Comparison of ENCODE assay signal across 19 cellular contexts in the genomic region with DNA sequence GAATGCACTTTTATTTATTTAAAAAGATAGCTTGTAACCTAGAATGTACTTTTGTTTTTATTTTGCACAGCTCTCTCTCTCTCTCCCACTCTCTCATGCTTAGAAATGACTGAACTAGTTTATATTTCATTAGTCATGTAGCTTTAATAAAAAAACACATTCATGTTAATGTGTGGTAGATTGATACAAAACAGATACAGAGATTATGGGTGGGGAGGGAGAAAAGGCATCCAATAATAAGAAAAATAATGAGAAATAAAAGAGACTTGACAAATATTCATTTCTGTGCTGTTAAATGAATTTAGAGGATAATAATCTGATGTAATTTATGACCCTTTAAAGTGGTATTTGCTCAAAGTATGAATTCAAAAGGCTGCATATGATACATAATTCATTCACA.
"Had no signal": no experiment of that assay in that cellular context is flagged by ENCODE, and none has a peak within 500 bp of the region (broad histone marks: within the 10 kb centered on the region; RNA-seq: fewer than 3 reads in every experiment).

No MANE protein-coding gene starts in this region.

- H3K9me3 ChIP-seq: SJSA1 had no signal

- H3K27ac ChIP-seq: SJSA1, SK-N-MC had no signal

- H3K4me3 ChIP-seq: SJSA1, SK-N-MC had no signal

- H3K27me3 ChIP-seq: SJSA1 had no signal

- H3K4me1 ChIP-seq: SJSA1 had no signal

- DNase-seq: Karpas-422, KG1, MM.1S, NCI-H1092 treated with DMSO at 0.1 percent for 48 hours, NCI-H1436, NCI-H187, NCI-H2029, NCI-H2081 treated with DMSO at 0.1 percent for 48 hours, NCI-H2171, NCI-H226, NCI-H446, NCI-H510A, NCI-H524 treated with DMSO at 0.1 percent for 48 hours, NCI-H774, Right ventricle myocardium superior, RPMI8226, SIG-M5 had no signal
